ENCODE assay signal across 2 cellular contexts in genomic region chr3:120323761-120324160, GRCh38. TPM values are rescaled to one million over a fixed set of nuclear protein-coding genes. Genes with fewer than 3 reads are reported as not detected.
"Had no signal": no experiment of that assay in that cellular context is flagged by ENCODE, and none has a peak within 500 bp of the region (broad histone marks: within the 10 kb centered on the region; RNA-seq: fewer than 3 reads in every experiment).

No MANE protein-coding gene starts in this region.

RNA-seq across cellular contexts. Expression of gene GPR156, which starts 38.7 kb away (rescaled TPM):
- total RNA-seq: ascending aorta had no signal
- polyA plus RNA-seq: cardiac muscle cell had no signal
